28 cellular contexts compared by ENCODE assay signal in genomic region chr22:37390075-37390474, GRCh38. TPM values are rescaled to one million over a fixed set of nuclear protein-coding genes. Genes with fewer than 3 reads are reported as not detected.
"Had no signal": no experiment of that assay in that cellular context is flagged by ENCODE, and none has a peak within 500 bp of the region (broad histone marks: within the 10 kb centered on the region; RNA-seq: fewer than 3 reads in every experiment).

No MANE protein-coding gene starts in this region.

- H3K27me3 ChIP-seq: ovary, right atrium auricular region, testis, thyroid gland, upper lobe of left lung, vagina had no signal

- DNase-seq: hypothalamus; immature natural killer cell; kidney; left colon; left lung; lower lobe of right lung; mammary epithelial cell; mesenchymal stem cell; naive thymus-derived CD8-positive, alpha-beta T cell; ovary; sigmoid colon; small intestine; spleen; stimulated activated CD4-positive, alpha-beta T cell treated with anti-CD3 and anti-CD28 coated beads, Interleukin-1b, Interleukin-23, amount 100 ng/mL, for 48 hours; stimulated activated CD4-positive, alpha-beta T cell treated with anti-CD3 and anti-CD28 coated beads, Interleukin-2, amount 100 ng/mL, for 48 hours; stimulated activated CD4-positive, alpha-beta T cell treated with anti-CD3 and anti-CD28 coated beads, Interleukin-4, amount 100 ng/mL, for 4 hours; stimulated activated CD8-positive, alpha-beta memory T cell treated with anti-CD3 and anti-CD28 coated beads, Interleukin-4, amount 100 ng/mL, for 48 hours; stimulated activated naive CD4-positive, alpha-beta T cell treated with Interleukin-2 at 50 U/mL for 16 hours; stimulated activated naive CD8-positive, alpha-beta T cell treated with anti-CD3 and anti-CD28 coated beads, Interleukin-15, amount 100 ng/mL, for 72 hours; substantia nigra; testis; thyroid gland; transverse colon had no signal

- H3K4me1 ChIP-seq: left lung, lower lobe of right lung, right atrium auricular region, sigmoid colon, spleen, testis, thyroid gland, transverse colon, upper lobe of left lung, vagina had no signal

- H3K9me3 ChIP-seq: left lung, lower lobe of right lung, ovary, right atrium auricular region, sigmoid colon, spleen, testis, thyroid gland, transverse colon, upper lobe of left lung, vagina had no signal

- ATAC-seq: left colon; left lung; lower lobe of right lung; naive thymus-derived CD8-positive, alpha-beta T cell; stimulated activated memory B cell treated with anti-CD40 and anti-IgM and Interleukin-4, amounts not matched to agents 10 μg/mL and 1 μg/mL and 100 μg/mL, for 72 hours; stimulated activated naive CD8-positive, alpha-beta T cell treated with anti-CD3 and anti-CD28 coated beads, Interleukin-15, amount 100 ng/mL, for 72 hours had no signal

- H3K4me3 ChIP-seq: left lung, lower lobe of right lung, ovary, right atrium auricular region, sigmoid colon, spleen, testis, thyroid gland, transverse colon, upper lobe of left lung, vagina had no signal

- FAIRE-seq: islet of Langerhans, kidney, small intestine had no signal

- H3K27ac ChIP-seq: left lung, lower lobe of right lung, ovary, right atrium auricular region, sigmoid colon, spleen, testis, thyroid gland, transverse colon, upper lobe of left lung, vagina had no signal

- H3K36me3 ChIP-seq: left lung, lower lobe of right lung, ovary, right atrium auricular region, sigmoid colon, spleen, thyroid gland, transverse colon, upper lobe of left lung, vagina had no signal

RNA-seq across cellular contexts. Expression of gene ELFN2, which starts 37.2 kb away (rescaled TPM):
- total RNA-seq: right atrium auricular region, vagina had no signal
- polyA plus RNA-seq: naive thymus-derived CD8-positive, alpha-beta T cell had no signal
